Comparison of ENCODE assay signal across 1 cellular context in the genomic region with DNA sequence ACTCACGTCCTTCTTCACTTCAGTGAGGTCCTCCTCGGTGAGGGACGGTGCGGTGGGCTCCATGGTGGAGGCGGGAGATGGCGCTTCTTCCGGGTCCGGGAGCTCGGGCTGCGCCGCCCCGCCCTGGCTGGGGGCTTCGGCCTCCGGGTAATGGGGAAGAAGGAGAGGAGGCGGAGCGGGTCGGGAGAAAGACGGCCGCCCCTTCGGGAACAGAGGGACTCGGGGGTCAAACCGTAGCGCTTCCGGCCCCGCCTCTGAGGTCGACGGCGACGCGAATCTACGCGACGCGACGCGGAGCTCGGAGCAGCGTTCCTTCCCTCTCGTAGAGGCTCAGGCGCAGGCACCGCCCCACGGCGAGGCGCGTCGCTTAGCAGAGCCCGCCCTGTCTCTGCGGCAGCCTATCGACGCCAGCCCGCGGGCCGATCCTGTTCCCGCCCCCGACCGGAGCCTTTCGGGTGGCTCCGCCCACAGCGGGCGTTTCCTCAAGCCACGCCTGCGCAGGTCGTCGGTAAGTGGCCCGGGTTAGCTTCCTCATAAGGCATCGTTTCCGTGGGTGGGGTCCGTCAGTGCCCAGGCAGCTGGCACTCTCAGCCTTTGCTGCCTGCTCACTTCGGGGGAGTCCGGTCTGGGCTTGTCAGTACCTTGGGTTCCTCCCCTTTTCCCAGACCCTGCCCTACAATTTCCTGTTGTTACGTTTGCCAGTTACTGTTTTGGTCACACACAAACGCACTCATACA.
TF ChIP-seq lines count a peak whose summit lies in the region.

A gene (minus strand): TSS at position 343 of the 737 bp plus-strand sequence. CDS start 280 bp downstream, at position 63.

TF ChIP-seq in K562, 482 proteins besides CTCF, POLR2A, EP300 and RAD21 (continued from another document and continues in another):
- TF ChIP-seq, protein P1, sequence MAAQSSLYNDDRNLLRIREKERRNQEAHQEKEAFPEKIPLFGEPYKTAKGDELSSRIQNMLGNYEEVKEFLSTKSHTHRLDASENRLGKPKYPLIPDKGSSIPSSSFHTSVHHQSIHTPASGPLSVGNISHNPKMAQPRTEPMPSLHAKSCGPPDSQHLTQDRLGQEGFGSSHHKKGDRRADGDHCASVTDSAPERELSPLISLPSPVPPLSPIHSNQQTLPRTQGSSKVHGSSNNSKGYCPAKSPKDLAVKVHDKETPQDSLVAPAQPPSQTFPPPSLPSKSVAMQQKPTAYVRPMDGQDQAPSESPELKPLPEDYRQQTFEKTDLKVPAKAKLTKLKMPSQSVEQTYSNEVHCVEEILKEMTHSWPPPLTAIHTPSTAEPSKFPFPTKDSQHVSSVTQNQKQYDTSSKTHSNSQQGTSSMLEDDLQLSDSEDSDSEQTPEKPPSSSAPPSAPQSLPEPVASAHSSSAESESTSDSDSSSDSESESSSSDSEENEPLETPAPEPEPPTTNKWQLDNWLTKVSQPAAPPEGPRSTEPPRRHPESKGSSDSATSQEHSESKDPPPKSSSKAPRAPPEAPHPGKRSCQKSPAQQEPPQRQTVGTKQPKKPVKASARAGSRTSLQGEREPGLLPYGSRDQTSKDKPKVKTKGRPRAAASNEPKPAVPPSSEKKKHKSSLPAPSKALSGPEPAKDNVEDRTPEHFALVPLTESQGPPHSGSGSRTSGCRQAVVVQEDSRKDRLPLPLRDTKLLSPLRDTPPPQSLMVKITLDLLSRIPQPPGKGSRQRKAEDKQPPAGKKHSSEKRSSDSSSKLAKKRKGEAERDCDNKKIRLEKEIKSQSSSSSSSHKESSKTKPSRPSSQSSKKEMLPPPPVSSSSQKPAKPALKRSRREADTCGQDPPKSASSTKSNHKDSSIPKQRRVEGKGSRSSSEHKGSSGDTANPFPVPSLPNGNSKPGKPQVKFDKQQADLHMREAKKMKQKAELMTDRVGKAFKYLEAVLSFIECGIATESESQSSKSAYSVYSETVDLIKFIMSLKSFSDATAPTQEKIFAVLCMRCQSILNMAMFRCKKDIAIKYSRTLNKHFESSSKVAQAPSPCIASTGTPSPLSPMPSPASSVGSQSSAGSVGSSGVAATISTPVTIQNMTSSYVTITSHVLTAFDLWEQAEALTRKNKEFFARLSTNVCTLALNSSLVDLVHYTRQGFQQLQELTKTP (IDR thresholded peaks at IDR 0.05; ENCODE audit: low read depth in 1 of 2, partially characterized antibody in 2 of 2): no peak
- TF ChIP-seq, protein P2, sequence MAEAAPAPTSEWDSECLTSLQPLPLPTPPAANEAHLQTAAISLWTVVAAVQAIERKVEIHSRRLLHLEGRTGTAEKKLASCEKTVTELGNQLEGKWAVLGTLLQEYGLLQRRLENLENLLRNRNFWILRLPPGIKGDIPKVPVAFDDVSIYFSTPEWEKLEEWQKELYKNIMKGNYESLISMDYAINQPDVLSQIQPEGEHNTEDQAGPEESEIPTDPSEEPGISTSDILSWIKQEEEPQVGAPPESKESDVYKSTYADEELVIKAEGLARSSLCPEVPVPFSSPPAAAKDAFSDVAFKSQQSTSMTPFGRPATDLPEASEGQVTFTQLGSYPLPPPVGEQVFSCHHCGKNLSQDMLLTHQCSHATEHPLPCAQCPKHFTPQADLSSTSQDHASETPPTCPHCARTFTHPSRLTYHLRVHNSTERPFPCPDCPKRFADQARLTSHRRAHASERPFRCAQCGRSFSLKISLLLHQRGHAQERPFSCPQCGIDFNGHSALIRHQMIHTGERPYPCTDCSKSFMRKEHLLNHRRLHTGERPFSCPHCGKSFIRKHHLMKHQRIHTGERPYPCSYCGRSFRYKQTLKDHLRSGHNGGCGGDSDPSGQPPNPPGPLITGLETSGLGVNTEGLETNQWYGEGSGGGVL (CRISPR knock-in tag; IDR thresholded peaks at IDR 0.05): no peak
- TF ChIP-seq, protein P3, sequence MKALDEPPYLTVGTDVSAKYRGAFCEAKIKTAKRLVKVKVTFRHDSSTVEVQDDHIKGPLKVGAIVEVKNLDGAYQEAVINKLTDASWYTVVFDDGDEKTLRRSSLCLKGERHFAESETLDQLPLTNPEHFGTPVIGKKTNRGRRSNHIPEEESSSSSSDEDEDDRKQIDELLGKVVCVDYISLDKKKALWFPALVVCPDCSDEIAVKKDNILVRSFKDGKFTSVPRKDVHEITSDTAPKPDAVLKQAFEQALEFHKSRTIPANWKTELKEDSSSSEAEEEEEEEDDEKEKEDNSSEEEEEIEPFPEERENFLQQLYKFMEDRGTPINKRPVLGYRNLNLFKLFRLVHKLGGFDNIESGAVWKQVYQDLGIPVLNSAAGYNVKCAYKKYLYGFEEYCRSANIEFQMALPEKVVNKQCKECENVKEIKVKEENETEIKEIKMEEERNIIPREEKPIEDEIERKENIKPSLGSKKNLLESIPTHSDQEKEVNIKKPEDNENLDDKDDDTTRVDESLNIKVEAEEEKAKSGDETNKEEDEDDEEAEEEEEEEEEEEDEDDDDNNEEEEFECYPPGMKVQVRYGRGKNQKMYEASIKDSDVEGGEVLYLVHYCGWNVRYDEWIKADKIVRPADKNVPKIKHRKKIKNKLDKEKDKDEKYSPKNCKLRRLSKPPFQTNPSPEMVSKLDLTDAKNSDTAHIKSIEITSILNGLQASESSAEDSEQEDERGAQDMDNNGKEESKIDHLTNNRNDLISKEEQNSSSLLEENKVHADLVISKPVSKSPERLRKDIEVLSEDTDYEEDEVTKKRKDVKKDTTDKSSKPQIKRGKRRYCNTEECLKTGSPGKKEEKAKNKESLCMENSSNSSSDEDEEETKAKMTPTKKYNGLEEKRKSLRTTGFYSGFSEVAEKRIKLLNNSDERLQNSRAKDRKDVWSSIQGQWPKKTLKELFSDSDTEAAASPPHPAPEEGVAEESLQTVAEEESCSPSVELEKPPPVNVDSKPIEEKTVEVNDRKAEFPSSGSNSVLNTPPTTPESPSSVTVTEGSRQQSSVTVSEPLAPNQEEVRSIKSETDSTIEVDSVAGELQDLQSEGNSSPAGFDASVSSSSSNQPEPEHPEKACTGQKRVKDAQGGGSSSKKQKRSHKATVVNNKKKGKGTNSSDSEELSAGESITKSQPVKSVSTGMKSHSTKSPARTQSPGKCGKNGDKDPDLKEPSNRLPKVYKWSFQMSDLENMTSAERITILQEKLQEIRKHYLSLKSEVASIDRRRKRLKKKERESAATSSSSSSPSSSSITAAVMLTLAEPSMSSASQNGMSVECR (CRISPR knock-in tag; IDR thresholded peaks at IDR 0.05): peak; percentile 75; the same call in 1 of the 2 replicates
- TF ChIP-seq ZNF436 (CRISPR knock-in tag; IDR thresholded peaks at IDR 0.05) (no peak), POLR3G (IDR thresholded peaks at IDR 0.05; ENCODE audit: extremely low read depth, insufficient read length, insufficient replicate concordance) (no peak), TGIF2 (CRISPR knock-in tag; IDR thresholded peaks at IDR 0.05) (peak; percentile 54; the same call in 1 of the 2 replicates), POLR3A (IDR thresholded peaks at IDR 0.05; ENCODE audit: borderline replicate concordance, extremely low read depth, insufficient read depth, insufficient read length) (no peak), POLR2H (tag; IDR thresholded peaks at IDR 0.05; ENCODE audit: low read depth) (peak; percentile 74), KLF10 (CRISPR knock-in tag; IDR thresholded peaks at IDR 0.05) (no peak), MECOM (CRISPR knock-in tag; IDR thresholded peaks at IDR 0.05) (no peak), NR4A1 (CRISPR knock-in tag; IDR thresholded peaks at IDR 0.05) (no peak), NR4A1 (tag; IDR thresholded peaks at IDR 0.05) (no peak), ASH1L (IDR thresholded peaks at IDR 0.05; ENCODE audit: borderline replicate concordance, low read depth, partially characterized antibody) (no peak), ZBTB1 (CRISPR knock-in tag; IDR thresholded peaks at IDR 0.05; ENCODE audit: borderline replicate concordance, low read depth) (no peak; the same call in 1 of the 2 replicates), BMI1 (IDR thresholded peaks at IDR 0.05; ENCODE audit: low read length) (no peak), ESRRA (IDR thresholded peaks at IDR 0.05; ENCODE audit: borderline replicate concordance, low read depth) (peak; percentile 3; the same call in 1 of the 2 replicates), KDM4B (IDR thresholded peaks at IDR 0.05; ENCODE audit: borderline replicate concordance in 2 of 2, low read depth in 1 of 2) (no peak; a peak in 1 of 4 replicates), CTBP1 (IDR thresholded peaks at IDR 0.05; ENCODE audit: borderline replicate concordance) (peak; percentile 73; the same call in 1 of the 2 replicates), ZNF75A (CRISPR knock-in tag; IDR thresholded peaks at IDR 0.05) (no peak), SRSF1 (IDR thresholded peaks at IDR 0.05; ENCODE audit: low read depth, low read length) (no peak), PPARD (CRISPR knock-in tag; IDR thresholded peaks at IDR 0.05) (no peak), TRIM24 (IDR thresholded peaks at IDR 0.05) (peak in 1 of 2 experiments; percentile 52; a peak in 1 of 4 replicates), HMG20B (CRISPR knock-in tag; IDR thresholded peaks at IDR 0.05) (no peak), RBM22 (IDR thresholded peaks at IDR 0.05; ENCODE audit: low read depth, low read length, poor library complexity, severe bottlenecking) (no peak), U2AF1 (optimal IDR thresholded peaks at IDR 0.05; ENCODE audit: low read depth, low read length) (no peak), CBX3 (IDR thresholded peaks at IDR 0.05; ENCODE audit: borderline replicate concordance in 1 of 2, low read length in 2 of 2) (no peak), PURB (CRISPR knock-in tag; IDR thresholded peaks at IDR 0.05; ENCODE audit: low read depth) (no peak), NR2F6 (CRISPR knock-in tag; IDR thresholded peaks at IDR 0.05) (no peak), KHSRP (IDR thresholded peaks at IDR 0.05) (no peak), DPF2 (IDR thresholded peaks at IDR 0.05) (peak; percentile 49; the same call in 1 of the 2 replicates), FOXP1 (CRISPR knock-in tag; IDR thresholded peaks at IDR 0.05) (peak; percentile 33), TFAM (CRISPR knock-in tag; conservative IDR thresholded peaks at IDR 0.05) (no peak), ZNF717 (CRISPR knock-in tag; IDR thresholded peaks at IDR 0.05) (no peak), LARP7 (IDR thresholded peaks at IDR 0.05) (no peak), ETV5 (CRISPR knock-in tag; IDR thresholded peaks at IDR 0.05; ENCODE audit: low read depth) (peak; percentile 61; the same call in 1 of the 2 replicates), NFIX (CRISPR knock-in tag; IDR thresholded peaks at IDR 0.05; ENCODE audit: low read depth) (no peak), ZNF282 (CRISPR knock-in tag; IDR thresholded peaks at IDR 0.05) (no peak), NFATC3 (IDR thresholded peaks at IDR 0.05) (no peak), E2F3 (CRISPR knock-in tag; IDR thresholded peaks at IDR 0.05) (no peak), NFE2 (IDR thresholded peaks at IDR 0.05; ENCODE audit: low read depth) (no peak), L3MBTL2 (IDR thresholded peaks at IDR 0.05) (peak; percentile 51), SIX5 (IDR thresholded peaks at IDR 0.05; ENCODE audit: borderline replicate concordance in 1 of 2, insufficient read depth in 1 of 2, low read depth in 1 of 2, low read length in 2 of 2) (peak in 1 of 2 experiments; percentile 22; a peak in 1 of 4 replicates), MIER1 (IDR thresholded peaks at IDR 0.05; ENCODE audit: low read depth) (no peak), GABPB1 (CRISPR knock-in tag; IDR thresholded peaks at IDR 0.05) (peak; percentile 90)
- TF ChIP-seq, protein P4, sequence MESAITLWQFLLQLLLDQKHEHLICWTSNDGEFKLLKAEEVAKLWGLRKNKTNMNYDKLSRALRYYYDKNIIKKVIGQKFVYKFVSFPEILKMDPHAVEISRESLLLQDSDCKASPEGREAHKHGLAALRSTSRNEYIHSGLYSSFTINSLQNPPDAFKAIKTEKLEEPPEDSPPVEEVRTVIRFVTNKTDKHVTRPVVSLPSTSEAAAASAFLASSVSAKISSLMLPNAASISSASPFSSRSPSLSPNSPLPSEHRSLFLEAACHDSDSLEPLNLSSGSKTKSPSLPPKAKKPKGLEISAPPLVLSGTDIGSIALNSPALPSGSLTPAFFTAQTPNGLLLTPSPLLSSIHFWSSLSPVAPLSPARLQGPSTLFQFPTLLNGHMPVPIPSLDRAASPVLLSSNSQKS (CRISPR knock-in tag; IDR thresholded peaks at IDR 0.05): no peak
- TF ChIP-seq, protein P5, sequence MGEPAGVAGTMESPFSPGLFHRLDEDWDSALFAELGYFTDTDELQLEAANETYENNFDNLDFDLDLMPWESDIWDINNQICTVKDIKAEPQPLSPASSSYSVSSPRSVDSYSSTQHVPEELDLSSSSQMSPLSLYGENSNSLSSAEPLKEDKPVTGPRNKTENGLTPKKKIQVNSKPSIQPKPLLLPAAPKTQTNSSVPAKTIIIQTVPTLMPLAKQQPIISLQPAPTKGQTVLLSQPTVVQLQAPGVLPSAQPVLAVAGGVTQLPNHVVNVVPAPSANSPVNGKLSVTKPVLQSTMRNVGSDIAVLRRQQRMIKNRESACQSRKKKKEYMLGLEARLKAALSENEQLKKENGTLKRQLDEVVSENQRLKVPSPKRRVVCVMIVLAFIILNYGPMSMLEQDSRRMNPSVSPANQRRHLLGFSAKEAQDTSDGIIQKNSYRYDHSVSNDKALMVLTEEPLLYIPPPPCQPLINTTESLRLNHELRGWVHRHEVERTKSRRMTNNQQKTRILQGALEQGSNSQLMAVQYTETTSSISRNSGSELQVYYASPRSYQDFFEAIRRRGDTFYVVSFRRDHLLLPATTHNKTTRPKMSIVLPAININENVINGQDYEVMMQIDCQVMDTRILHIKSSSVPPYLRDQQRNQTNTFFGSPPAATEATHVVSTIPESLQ (CRISPR knock-in tag; IDR thresholded peaks at IDR 0.05): peak; percentile 41; the same call in 1 of the 2 replicates
- TF ChIP-seq, protein P6, sequence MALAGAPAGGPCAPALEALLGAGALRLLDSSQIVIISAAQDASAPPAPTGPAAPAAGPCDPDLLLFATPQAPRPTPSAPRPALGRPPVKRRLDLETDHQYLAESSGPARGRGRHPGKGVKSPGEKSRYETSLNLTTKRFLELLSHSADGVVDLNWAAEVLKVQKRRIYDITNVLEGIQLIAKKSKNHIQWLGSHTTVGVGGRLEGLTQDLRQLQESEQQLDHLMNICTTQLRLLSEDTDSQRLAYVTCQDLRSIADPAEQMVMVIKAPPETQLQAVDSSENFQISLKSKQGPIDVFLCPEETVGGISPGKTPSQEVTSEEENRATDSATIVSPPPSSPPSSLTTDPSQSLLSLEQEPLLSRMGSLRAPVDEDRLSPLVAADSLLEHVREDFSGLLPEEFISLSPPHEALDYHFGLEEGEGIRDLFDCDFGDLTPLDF (CRISPR knock-in tag; IDR thresholded peaks at IDR 0.05): peak; percentile 89
- TF ChIP-seq, protein P7, sequence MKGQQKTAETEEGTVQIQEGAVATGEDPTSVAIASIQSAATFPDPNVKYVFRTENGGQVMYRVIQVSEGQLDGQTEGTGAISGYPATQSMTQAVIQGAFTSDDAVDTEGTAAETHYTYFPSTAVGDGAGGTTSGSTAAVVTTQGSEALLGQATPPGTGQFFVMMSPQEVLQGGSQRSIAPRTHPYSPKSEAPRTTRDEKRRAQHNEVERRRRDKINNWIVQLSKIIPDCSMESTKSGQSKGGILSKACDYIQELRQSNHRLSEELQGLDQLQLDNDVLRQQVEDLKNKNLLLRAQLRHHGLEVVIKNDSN (CRISPR knock-in tag; IDR thresholded peaks at IDR 0.05): 0 out of 2 replicates have a peak, but pooled peaks have one; percentile 16
- TF ChIP-seq, protein P8, sequence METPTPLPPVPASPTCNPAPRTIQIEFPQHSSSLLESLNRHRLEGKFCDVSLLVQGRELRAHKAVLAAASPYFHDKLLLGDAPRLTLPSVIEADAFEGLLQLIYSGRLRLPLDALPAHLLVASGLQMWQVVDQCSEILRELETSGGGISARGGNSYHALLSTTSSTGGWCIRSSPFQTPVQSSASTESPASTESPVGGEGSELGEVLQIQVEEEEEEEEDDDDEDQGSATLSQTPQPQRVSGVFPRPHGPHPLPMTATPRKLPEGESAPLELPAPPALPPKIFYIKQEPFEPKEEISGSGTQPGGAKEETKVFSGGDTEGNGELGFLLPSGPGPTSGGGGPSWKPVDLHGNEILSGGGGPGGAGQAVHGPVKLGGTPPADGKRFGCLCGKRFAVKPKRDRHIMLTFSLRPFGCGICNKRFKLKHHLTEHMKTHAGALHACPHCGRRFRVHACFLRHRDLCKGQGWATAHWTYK (CRISPR knock-in tag; IDR thresholded peaks at IDR 0.05): no peak
